In the genomic region with DNA sequence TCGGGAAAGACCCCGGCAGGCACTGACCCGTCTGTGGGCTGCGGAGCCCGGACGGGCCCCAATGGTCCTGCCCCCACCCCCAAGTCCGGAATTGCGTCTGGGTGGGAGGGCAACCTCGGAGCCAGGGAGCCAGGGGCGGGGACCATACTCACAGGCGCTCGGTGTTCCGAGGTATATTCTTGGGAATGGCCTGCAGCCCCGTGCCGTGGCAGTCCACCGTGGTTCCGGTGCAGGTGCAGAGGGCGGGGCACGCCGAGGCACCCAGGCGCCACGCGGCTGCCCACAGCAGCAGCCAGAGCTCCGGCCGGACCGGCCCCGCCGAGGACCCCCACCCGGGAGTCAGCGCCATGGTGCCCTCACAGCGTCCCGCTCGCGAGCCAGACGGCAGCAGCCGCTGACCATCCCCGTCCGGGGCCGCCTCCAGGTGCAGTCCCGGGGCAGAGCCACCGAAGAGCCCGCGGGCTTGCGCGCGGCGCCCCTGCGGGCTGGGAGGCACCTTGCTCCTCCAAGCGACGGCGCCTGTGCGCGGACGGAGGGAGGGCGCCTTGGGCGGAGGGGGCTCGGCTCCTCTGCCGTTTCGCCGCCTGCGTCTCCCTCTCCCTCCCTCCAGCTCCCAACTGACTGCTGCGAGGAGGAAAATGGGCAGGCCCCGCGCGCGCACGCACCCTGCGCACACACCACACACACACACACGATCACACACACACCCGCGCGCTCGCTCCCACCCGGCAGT, we compare ENCODE assay signal across 10 cellular contexts. TPM values are rescaled to one million over a fixed set of nuclear protein-coding genes. Genes with fewer than 3 reads are reported as not detected.
A peak's percentile ranks its signal among the peaks of the same experiment; 100 is the strongest.
DNase-seq lines count a peak whose midpoint lies in the region; ATAC-seq, FAIRE-seq and TF ChIP-seq lines count a peak whose summit lies in the region.
"Had no signal": no experiment of that assay in that cellular context is flagged by ENCODE, and none has a peak within 500 bp of the region (broad histone marks: within the 10 kb centered on the region; RNA-seq: fewer than 3 reads in every experiment).

A gene (minus strand): TSS at position 634 of the 733 bp plus-strand sequence. CDS start 285 bp downstream, at position 349.

- H3K4me3 ChIP-seq in retinal pigment epithelial cell (ENCODE audit: low read length) (peak within 1 kb of the TSS; percentile 10), transverse colon (peak within 1 kb of the TSS in 2 of 4 donors; percentile 2 to 19)

- in situ Hi-C loops in transverse colon (cut with MboI; ENCODE audit: low pct_ligation_motif_present in 1 of 4, low pct_unique_long_range_greater_than_20kb in 1 of 4, low sequenced_read_pairs in 3 of 4), result no loop called here

- peaks cover 24% of the 10 kb centered on the region for H3K27me3 Mint-ChIP-seq in glutamatergic neuron (ENCODE audit: unreplicated experiment)

- no peak for TF ChIP-seq POLR2A in transverse colon (IDR thresholded peaks at IDR 0.05)

- peaks cover 5 to 9% (median 7%) of the 10 kb centered on the region in 4 donors for H3K4me1 ChIP-seq in transverse colon

- peaks cover 26% of the 10 kb centered on the region for H3K4me1 Mint-ChIP-seq in glutamatergic neuron (ENCODE audit: low read depth, unreplicated experiment)

- TF ChIP-seq CTCF in glutamatergic neuron (IDR thresholded peaks at IDR 0.05; ENCODE audit: partially characterized antibody, unreplicated experiment) (no peak), retinal pigment epithelial cell (conservative IDR thresholded peaks at IDR 0.05; ENCODE audit: low read depth, low read length) (no peak), transverse colon (IDR thresholded peaks at IDR 0.05) (no peak)

- no peak within 1 kb of the TSS for H3K27ac ChIP-seq in transverse colon

- ATAC-seq in GM21619 (IDR thresholded peaks at IDR 0.05; ENCODE audit: unreplicated experiment) (no peak), HG02938 (IDR thresholded peaks at IDR 0.05; ENCODE audit: unreplicated experiment) (no peak)

- no peaks in the 10 kb centered on the region for H3K36me3 Mint-ChIP-seq in glutamatergic neuron (ENCODE audit: unreplicated experiment)

- peaks cover 77% of the 10 kb centered on the region for H3K27me3 ChIP-seq in transverse colon

- no peak for TF ChIP-seq EP300 in transverse colon (IDR thresholded peaks at IDR 0.05; ENCODE audit: low read depth)

- peak within 1 kb of the TSS; percentile 90 for H3K4me3 Mint-ChIP-seq in glutamatergic neuron (ENCODE audit: unreplicated experiment)

- H3K9me3 Mint-ChIP-seq in glutamatergic neuron (ENCODE audit: unreplicated experiment), result peaks cover 17% of the 10 kb centered on the region

- H3K36me3 ChIP-seq in transverse colon, result no peaks in the 10 kb centered on the region

- intact Hi-C loops in transverse colon (cut with DNase I; ENCODE audit: low total_unique reads), result no loop called here

- no peak for DNase-seq in HTR-8/SVneo (ENCODE audit: insufficient read length, low spot score)
- DNase-seq in NCI-H748 (lab: John Stamatoyannopoulos, UW; ENCODE audit: unreplicated experiment), result peak; percentile 64
- DNase-seq in glutamatergic neuron, result peak; percentile 75
- DNase-seq in retinal pigment epithelial cell (ENCODE audit: low read depth), result no peak
- no peak for DNase-seq in NCI-H128 (lab: John Stamatoyannopoulos, UW; ENCODE audit: unreplicated experiment)
- no peak for DNase-seq in transverse colon
- DNase-seq: NCI-H446 had no signal

- peak; percentile 51 for FAIRE-seq in HTR-8/SVneo (lab: Jason Lieb, UNC)

- 2% methylated on average over 28 of the region's 74 CpGs; no CpG with 5 or more reads in 1 of the 2 donors for WGBS in transverse colon (ENCODE audit: low coverage in 1 of 2), 2 donors

- H3K9me3 ChIP-seq in transverse colon, result no peaks in the 10 kb centered on the region

- no peak within 1 kb of the TSS for H3K27ac Mint-ChIP-seq in glutamatergic neuron (ENCODE audit: unreplicated experiment)

RNA-seq across cellular contexts. Expression of the gene that starts here (rescaled TPM):
- total RNA-seq in glutamatergic neuron (ENCODE audit: unreplicated experiment) (11.3 TPM), transverse colon (1 to 10 TPM in 1 of 4 donors, under 1 TPM in 2, not detected in 1; 0.27 to 1.9 (median 0.32) TPM)
- total RNA-seq: lower leg skin had no signal

Comparison
In these comparisons a context has a peak if more than half of its experiments do, and no peak if none do; other contexts are left out.
1. DNase-seq: peak in NCI-H748 (single experiment) and glutamatergic neuron (single experiment); none in HTR-8/SVneo (single experiment), retinal pigment epithelial cell (single experiment), NCI-H128 (single experiment) and transverse colon (single experiment).